Comparison of ENCODE assay signal across 1 cellular context in the genomic region with DNA sequence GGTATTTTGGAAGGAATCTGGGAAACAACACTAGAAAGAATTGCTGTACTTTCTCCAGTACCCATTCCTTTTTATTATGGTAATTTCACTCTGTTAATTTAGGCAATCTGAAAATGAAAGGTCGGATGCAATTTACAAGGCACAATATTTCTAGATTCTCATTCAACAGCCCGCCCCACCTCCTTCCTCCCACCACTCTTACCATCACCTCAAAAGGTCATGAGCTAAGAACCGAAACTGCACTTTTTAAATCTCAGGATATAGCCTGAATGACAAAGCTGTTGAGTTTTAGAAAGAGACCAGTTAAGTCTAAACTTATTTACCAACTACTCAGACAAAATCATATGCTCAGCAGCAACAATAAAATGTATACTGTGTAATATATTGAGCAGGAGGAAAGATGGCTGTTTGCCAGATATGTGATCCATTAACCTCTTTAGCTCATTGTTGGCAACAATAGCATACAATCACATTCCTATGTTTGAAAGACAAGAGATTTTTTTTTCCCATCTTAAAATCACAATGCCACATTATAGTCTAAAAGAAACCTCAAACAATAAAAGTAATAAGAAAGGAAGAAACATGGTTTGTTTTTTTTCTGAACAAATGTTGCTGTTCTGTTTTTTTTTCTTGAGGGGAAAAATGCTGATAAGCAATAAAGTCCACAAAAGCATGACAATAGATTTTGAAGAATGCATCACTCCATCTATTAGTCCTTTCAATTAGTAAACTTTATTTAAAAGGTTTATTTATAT.
A peak's percentile ranks its signal among the peaks of the same experiment; 100 is the strongest.
TF ChIP-seq lines count a peak whose summit lies in the region.

No MANE protein-coding gene starts in this region.

TF ChIP-seq in HepG2, 621 proteins besides CTCF, POLR2A, EP300 and RAD21:
- TF ChIP-seq, protein P1, sequence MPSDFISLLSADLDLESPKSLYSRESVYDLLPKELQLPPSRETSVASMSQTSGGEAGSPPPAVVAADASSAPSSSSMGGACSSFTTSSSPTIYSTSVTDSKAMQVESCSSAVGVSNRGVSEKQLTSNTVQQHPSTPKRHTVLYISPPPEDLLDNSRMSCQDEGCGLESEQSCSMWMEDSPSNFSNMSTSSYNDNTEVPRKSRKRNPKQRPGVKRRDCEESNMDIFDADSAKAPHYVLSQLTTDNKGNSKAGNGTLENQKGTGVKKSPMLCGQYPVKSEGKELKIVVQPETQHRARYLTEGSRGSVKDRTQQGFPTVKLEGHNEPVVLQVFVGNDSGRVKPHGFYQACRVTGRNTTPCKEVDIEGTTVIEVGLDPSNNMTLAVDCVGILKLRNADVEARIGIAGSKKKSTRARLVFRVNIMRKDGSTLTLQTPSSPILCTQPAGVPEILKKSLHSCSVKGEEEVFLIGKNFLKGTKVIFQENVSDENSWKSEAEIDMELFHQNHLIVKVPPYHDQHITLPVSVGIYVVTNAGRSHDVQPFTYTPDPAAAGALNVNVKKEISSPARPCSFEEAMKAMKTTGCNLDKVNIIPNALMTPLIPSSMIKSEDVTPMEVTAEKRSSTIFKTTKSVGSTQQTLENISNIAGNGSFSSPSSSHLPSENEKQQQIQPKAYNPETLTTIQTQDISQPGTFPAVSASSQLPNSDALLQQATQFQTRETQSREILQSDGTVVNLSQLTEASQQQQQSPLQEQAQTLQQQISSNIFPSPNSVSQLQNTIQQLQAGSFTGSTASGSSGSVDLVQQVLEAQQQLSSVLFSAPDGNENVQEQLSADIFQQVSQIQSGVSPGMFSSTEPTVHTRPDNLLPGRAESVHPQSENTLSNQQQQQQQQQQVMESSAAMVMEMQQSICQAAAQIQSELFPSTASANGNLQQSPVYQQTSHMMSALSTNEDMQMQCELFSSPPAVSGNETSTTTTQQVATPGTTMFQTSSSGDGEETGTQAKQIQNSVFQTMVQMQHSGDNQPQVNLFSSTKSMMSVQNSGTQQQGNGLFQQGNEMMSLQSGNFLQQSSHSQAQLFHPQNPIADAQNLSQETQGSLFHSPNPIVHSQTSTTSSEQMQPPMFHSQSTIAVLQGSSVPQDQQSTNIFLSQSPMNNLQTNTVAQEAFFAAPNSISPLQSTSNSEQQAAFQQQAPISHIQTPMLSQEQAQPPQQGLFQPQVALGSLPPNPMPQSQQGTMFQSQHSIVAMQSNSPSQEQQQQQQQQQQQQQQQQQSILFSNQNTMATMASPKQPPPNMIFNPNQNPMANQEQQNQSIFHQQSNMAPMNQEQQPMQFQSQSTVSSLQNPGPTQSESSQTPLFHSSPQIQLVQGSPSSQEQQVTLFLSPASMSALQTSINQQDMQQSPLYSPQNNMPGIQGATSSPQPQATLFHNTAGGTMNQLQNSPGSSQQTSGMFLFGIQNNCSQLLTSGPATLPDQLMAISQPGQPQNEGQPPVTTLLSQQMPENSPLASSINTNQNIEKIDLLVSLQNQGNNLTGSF (CRISPR knock-in tag; IDR thresholded peaks at IDR 0.05): no peak
- TF ChIP-seq PCBP1 (IDR thresholded peaks at IDR 0.05; ENCODE audit: borderline replicate concordance, low read depth, low read length): no peak
- TF ChIP-seq GABPA (IDR thresholded peaks at IDR 0.05; ENCODE audit: low read depth, low read length): no peak
- TF ChIP-seq GABPA (CRISPR knock-in tag; IDR thresholded peaks at IDR 0.05; ENCODE audit: low read depth): no peak
- TF ChIP-seq SOX13 (IDR thresholded peaks at IDR 0.05): no peak
- 0 out of 4 replicates have a peak, but pooled peaks of 1 of the 2 experiments have one; percentile 19 for TF ChIP-seq SOX13 (CRISPR knock-in tag; conservative IDR thresholded peaks at IDR 0.05 in 1 of 2, IDR thresholded peaks at IDR 0.05 in 1 of 2)
- no peak for TF ChIP-seq ZNF30 (CRISPR knock-in tag; IDR thresholded peaks at IDR 0.05)
- TF ChIP-seq MAFF (IDR thresholded peaks at IDR 0.05; ENCODE audit: low read depth, low read length): peak; percentile 59; the same call in 1 of the 2 replicates
- TF ChIP-seq MAFK (conservative IDR thresholded peaks at IDR 0.05 in 1 of 2, IDR thresholded peaks at IDR 0.05 in 1 of 2; ENCODE audit: low read length in 2 of 2): peak; percentile 54 to 70; a peak in 3 of 4 replicates
